8 cellular contexts compared by ENCODE assay signal in genomic region chr19:1237754-1238372, GRCh38. TPM values are rescaled to one million over a fixed set of nuclear protein-coding genes. Genes with fewer than 3 reads are reported as not detected.
A peak's percentile ranks its signal among the peaks of the same experiment; 100 is the strongest.
DNase-seq lines count a peak whose midpoint lies in the region; FAIRE-seq lines count a peak whose summit lies in the region.

TSS of gene CBARP (minus strand) at chr19:1238005. CDS start at chr19:1236100, 1,905 bp downstream.

- H3K36me3 ChIP-seq in ES-I3 (ENCODE audit: insufficient read depth, low read length) (no peaks in the 10 kb centered on the region), subcutaneous abdominal adipose tissue (ENCODE audit: control insufficient read depth in 5 of 5, insufficient read depth in 5 of 5, low read length in 5 of 5) (no peaks in the 10 kb centered on the region)

- H3K9ac ChIP-seq in ES-I3 (ENCODE audit: low read depth, low read length) (peak within 1 kb of the TSS; percentile 88), subcutaneous abdominal adipose tissue (ENCODE audit: low read length in 5 of 5) (peak within 1 kb of the TSS in 2 of 5 donors; percentile 39 to 52)

- H3K4me1 ChIP-seq in ES-I3 (ENCODE audit: insufficient read depth, low read length), result no peaks in the 10 kb centered on the region; the same call in 1 of the 2 replicates
- peaks cover 0 to 59% (median 43%) of the 10 kb centered on the region in 5 donors for H3K4me1 ChIP-seq in subcutaneous abdominal adipose tissue (ENCODE audit: control insufficient read depth in 5 of 5, insufficient read depth in 5 of 5, low read length in 5 of 5)

- peaks cover 0 to 11% (median 8%) of the 10 kb centered on the region in 5 donors for H3K27me3 ChIP-seq in subcutaneous abdominal adipose tissue (ENCODE audit: control insufficient read depth in 5 of 5, insufficient read depth in 4 of 5, low read length in 5 of 5)

- no peak within 1 kb of the TSS for H3K27ac ChIP-seq in subcutaneous abdominal adipose tissue (ENCODE audit: low read depth, low read length)

- H3K4me3 ChIP-seq in subcutaneous abdominal adipose tissue (ENCODE audit: low read depth in 1 of 5, low read length in 5 of 5), result peak within 1 kb of the TSS in 4 of 5 donors; percentile 40 to 70 (median 53)

- H3K9me3 ChIP-seq in ES-I3 (ENCODE audit: control insufficient read depth, insufficient read depth, low read length), result no peaks in the 10 kb centered on the region
- no peaks in the 10 kb centered on the region for H3K9me3 ChIP-seq in subcutaneous abdominal adipose tissue (ENCODE audit: control insufficient read depth in 5 of 5, low read length in 5 of 5)

- DNase-seq in M059J (ENCODE audit: low read depth), result peak; percentile 28
- DNase-seq in astrocyte of the hippocampus (ENCODE audit: low read depth, low spot score), result peak; percentile 72
- peak; percentile 71 for DNase-seq in iPS-NIHi7 (ENCODE audit: extremely low spot score)
- no peak for DNase-seq in stimulated activated CD8-positive, alpha-beta memory T cell treated with anti-CD3 and anti-CD28 coated beads, Interleukin-4, amount 100 ng/mL, for 48 hours
- no peak for DNase-seq in NCI-H1092 (lab: John Stamatoyannopoulos, UW)
- DNase-seq in GM19239 (ENCODE audit: insufficient read length, low spot score), result no peak

- FAIRE-seq in GM19239 (lab: Jason Lieb, UNC), result no peak

RNA-seq across cellular contexts. Expression of gene CBARP, which starts in this region (rescaled TPM):
- 0.44 and 4.4 TPM in 2 replicates for total RNA-seq in M059J (2014; rRNA removed; shearing (Covaris generic))

Comparison
In these comparisons a context has a peak if more than half of its experiments do, and no peak if none do; other contexts are left out.
1. DNase-seq: peak in M059J (single experiment), astrocyte of the hippocampus (single experiment) and iPS-NIHi7 (single experiment); none in stimulated activated CD8-positive, alpha-beta memory T cell treated with anti-CD3 and anti-CD28 coated beads, Interleukin-4, amount 100 ng/mL, for 48 hours (single experiment), NCI-H1092 (single experiment) and GM19239 (single experiment).